ENCODE assay signal across 1 cellular context in the genomic region with DNA sequence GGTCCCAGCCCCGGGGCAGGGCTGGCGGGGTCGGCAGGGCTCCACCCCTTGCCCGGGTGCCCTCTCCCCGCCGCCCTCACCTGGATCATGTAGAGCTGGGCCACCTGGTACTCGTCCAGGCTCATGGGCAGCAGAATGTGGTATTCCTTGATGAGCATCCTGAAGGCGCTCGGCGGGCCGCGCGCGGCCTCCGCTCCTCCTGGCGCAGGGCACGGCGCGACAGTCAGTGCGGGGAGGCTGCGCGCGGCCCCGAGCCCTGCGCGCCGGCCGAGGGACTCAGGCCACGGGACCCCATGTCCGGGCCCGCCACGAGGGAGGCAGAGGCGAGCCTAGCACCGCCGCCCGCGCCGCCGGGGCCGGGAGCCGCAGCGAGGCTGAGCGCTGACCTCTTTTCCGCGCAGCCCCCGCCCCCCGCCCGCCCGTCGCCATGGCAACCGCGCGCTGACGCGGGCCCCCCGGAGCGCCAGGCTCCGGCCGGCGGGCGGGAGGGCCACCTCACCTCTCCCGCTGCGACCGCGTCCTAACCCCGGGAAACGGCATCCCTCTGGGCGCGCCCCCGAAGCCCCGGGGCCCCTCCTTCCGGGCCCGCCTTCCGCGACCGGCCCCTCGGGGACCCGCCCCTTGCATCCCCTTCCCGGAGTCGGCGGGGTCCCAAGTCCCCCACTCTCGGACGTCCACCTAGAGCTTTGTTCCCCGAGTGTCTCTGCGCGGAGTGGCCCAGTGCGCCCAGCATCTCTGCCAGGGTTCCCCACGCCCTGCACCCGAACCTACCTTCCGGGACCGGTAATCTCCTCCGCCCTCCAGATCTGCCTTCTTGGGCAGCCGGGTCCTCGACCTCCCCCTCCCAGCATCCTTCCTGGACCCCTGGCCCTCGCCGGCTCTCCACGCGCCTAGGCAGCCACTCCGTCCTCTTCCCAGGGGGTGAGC.
TF ChIP-seq lines count a peak whose summit lies in the region.

No MANE protein-coding gene starts in this region.

TF ChIP-seq in HEK293, 187 proteins besides CTCF, POLR2A, EP300 and RAD21 (continued from another document and continues in another):
- TF ChIP-seq ZNF132 (tag by site-specific recombination; IDR thresholded peaks at IDR 0.05; ENCODE audit: borderline replicate concordance) (no peak), ZIC2 (tag by site-specific recombination; IDR thresholded peaks at IDR 0.05) (peak; percentile 85; the same call in 1 of the 2 replicates), GLI4 (tag by site-specific recombination; IDR thresholded peaks at IDR 0.05) (no peak), ZNF248 (tag by site-specific recombination; IDR thresholded peaks at IDR 0.05) (no peak), ZNF785 (tag by site-specific recombination; IDR thresholded peaks at IDR 0.05) (no peak), ZBTB48 (tag by site-specific recombination; IDR thresholded peaks at IDR 0.05) (peak; percentile 72; the same call in 1 of the 2 replicates), MZF1 (tag by site-specific recombination; IDR thresholded peaks at IDR 0.05; ENCODE audit: borderline replicate concordance) (no peak), SALL2 (tag by site-specific recombination; IDR thresholded peaks at IDR 0.05; ENCODE audit: borderline replicate concordance) (no peak), ZNF140 (tag by site-specific recombination; IDR thresholded peaks at IDR 0.05) (no peak), ZSCAN16 (tag by site-specific recombination; IDR thresholded peaks at IDR 0.05) (no peak), ZNF184 (tag by site-specific recombination; IDR thresholded peaks at IDR 0.05) (no peak), GLI2 (tag by site-specific recombination; IDR thresholded peaks at IDR 0.05; ENCODE audit: borderline replicate concordance, low read depth) (no peak), MEIS1 (CRISPR knock-in tag; IDR thresholded peaks at IDR 0.05; ENCODE audit: borderline replicate concordance) (no peak), ZNF600 (tag by site-specific recombination; IDR thresholded peaks at IDR 0.05) (no peak; the same call in 1 of the 2 replicates), ZNF335 (tag by site-specific recombination; conservative IDR thresholded peaks at IDR 0.05) (no peak), ZNF585B (tag by site-specific recombination; IDR thresholded peaks at IDR 0.05) (0 out of 2 replicates have a peak, but pooled peaks have one; percentile 8), ZNF510 (tag by site-specific recombination; IDR thresholded peaks at IDR 0.05; ENCODE audit: insufficient replicate concordance) (no peak), SP2 (tag by site-specific recombination; IDR thresholded peaks at IDR 0.05) (peak; percentile 73), ZNF626 (tag by site-specific recombination; IDR thresholded peaks at IDR 0.05) (no peak), ZNF629 (tag by site-specific recombination; IDR thresholded peaks at IDR 0.05) (peak; percentile 37; the same call in 1 of the 2 replicates), PRDM1 (tag by site-specific recombination; IDR thresholded peaks at IDR 0.05) (no peak), ZNF521 (tag by site-specific recombination; IDR thresholded peaks at IDR 0.05) (no peak), ZFP3 (tag by site-specific recombination; IDR thresholded peaks at IDR 0.05; ENCODE audit: low read depth) (no peak), SCRT1 (tag by site-specific recombination; IDR thresholded peaks at IDR 0.05; ENCODE audit: borderline replicate concordance) (no peak), ZBTB8A (tag by site-specific recombination; IDR thresholded peaks at IDR 0.05) (peak; percentile 89), ZNF394 (tag by site-specific recombination; IDR thresholded peaks at IDR 0.05; ENCODE audit: borderline replicate concordance) (no peak), ZNF239 (tag by site-specific recombination; IDR thresholded peaks at IDR 0.05) (no peak), ZNF221 (tag by site-specific recombination; IDR thresholded peaks at IDR 0.05; ENCODE audit: borderline replicate concordance) (no peak), WT1 (tag by site-specific recombination; IDR thresholded peaks at IDR 0.05) (no peak), ZEB2 (tag by site-specific recombination; IDR thresholded peaks at IDR 0.05) (peak; percentile 61; the same call in 1 of the 2 replicates), ZNF211 (tag by site-specific recombination; IDR thresholded peaks at IDR 0.05; ENCODE audit: low read depth) (no peak), ZNF776 (tag by site-specific recombination; IDR thresholded peaks at IDR 0.05; ENCODE audit: borderline replicate concordance) (no peak), ZNF433 (tag by site-specific recombination; IDR thresholded peaks at IDR 0.05; ENCODE audit: low read depth) (no peak), SP7 (tag by site-specific recombination; IDR thresholded peaks at IDR 0.05) (peak; percentile 52; the same call in 1 of the 2 replicates), ZNF426 (tag by site-specific recombination; IDR thresholded peaks at IDR 0.05) (no peak), ZNF707 (tag by site-specific recombination; IDR thresholded peaks at IDR 0.05) (no peak), ZNF292 (tag by site-specific recombination; IDR thresholded peaks at IDR 0.05; ENCODE audit: borderline replicate concordance, low read depth) (no peak), EGR2 (tag by site-specific recombination; IDR thresholded peaks at IDR 0.05; ENCODE audit: low read depth) (no peak), HOXC10 (CRISPR knock-in tag; IDR thresholded peaks at IDR 0.05) (no peak), ZNF155 (tag by site-specific recombination; IDR thresholded peaks at IDR 0.05) (no peak)
- TF ChIP-seq, protein P1, sequence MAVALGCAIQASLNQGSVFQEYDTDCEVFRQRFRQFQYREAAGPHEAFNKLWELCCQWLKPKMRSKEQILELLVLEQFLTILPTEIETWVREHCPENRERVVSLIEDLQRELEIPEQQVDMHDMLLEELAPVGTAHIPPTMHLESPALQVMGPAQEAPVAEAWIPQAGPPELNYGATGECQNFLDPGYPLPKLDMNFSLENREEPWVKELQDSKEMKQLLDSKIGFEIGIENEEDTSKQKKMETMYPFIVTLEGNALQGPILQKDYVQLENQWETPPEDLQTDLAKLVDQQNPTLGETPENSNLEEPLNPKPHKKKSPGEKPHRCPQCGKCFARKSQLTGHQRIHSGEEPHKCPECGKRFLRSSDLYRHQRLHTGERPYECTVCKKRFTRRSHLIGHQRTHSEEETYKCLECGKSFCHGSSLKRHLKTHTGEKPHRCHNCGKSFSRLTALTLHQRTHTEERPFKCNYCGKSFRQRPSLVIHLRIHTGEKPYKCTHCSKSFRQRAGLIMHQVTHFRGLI (tag by site-specific recombination; IDR thresholded peaks at IDR 0.05), result no peak
- TF ChIP-seq, protein P2, sequence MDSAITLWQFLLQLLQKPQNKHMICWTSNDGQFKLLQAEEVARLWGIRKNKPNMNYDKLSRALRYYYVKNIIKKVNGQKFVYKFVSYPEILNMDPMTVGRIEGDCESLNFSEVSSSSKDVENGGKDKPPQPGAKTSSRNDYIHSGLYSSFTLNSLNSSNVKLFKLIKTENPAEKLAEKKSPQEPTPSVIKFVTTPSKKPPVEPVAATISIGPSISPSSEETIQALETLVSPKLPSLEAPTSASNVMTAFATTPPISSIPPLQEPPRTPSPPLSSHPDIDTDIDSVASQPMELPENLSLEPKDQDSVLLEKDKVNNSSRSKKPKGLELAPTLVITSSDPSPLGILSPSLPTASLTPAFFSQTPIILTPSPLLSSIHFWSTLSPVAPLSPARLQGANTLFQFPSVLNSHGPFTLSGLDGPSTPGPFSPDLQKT (IDR thresholded peaks at IDR 0.05; ENCODE audit: borderline replicate concordance, low read depth, low read length), result no peak
- TF ChIP-seq, protein P3, sequence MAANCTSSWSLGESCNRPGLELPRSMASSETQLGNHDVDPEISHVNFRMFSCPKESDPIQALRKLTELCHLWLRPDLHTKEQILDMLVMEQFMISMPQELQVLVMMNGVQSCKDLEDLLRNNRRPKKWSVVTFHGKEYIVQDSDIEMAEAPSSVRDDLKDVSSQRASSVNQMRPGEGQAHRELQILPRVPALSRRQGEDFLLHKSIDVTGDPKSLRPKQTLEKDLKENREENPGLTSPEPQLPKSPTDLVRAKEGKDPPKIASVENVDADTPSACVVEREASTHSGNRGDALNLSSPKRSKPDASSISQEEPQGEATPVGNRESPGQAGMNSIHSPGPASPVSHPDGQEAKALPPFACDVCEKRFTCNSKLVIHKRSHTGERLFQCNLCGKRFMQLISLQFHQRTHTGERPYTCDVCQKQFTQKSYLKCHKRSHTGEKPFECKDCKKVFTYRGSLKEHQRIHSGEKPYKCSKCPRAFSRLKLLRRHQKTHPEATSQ (tag by site-specific recombination; IDR thresholded peaks at IDR 0.05), result no peak
- TF ChIP-seq, protein P4, sequence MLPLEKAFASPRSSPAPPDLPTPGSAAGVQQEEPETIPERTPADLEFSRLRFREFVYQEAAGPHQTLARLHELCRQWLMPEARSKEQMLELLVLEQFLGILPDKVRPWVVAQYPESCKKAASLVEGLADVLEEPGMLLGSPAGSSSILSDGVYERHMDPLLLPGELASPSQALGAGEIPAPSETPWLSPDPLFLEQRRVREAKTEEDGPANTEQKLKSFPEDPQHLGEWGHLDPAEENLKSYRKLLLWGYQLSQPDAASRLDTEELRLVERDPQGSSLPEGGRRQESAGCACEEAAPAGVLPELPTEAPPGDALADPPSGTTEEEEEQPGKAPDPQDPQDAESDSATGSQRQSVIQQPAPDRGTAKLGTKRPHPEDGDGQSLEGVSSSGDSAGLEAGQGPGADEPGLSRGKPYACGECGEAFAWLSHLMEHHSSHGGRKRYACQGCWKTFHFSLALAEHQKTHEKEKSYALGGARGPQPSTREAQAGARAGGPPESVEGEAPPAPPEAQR (tag by site-specific recombination; IDR thresholded peaks at IDR 0.05), result no peak
- TF ChIP-seq, protein P5, sequence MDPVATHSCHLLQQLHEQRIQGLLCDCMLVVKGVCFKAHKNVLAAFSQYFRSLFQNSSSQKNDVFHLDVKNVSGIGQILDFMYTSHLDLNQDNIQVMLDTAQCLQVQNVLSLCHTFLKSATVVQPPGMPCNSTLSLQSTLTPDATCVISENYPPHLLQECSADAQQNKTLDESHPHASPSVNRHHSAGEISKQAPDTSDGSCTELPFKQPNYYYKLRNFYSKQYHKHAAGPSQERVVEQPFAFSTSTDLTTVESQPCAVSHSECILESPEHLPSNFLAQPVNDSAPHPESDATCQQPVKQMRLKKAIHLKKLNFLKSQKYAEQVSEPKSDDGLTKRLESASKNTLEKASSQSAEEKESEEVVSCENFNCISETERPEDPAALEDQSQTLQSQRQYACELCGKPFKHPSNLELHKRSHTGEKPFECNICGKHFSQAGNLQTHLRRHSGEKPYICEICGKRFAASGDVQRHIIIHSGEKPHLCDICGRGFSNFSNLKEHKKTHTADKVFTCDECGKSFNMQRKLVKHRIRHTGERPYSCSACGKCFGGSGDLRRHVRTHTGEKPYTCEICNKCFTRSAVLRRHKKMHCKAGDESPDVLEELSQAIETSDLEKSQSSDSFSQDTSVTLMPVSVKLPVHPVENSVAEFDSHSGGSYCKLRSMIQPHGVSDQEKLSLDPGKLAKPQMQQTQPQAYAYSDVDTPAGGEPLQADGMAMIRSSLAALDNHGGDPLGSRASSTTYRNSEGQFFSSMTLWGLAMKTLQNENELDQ (tag by site-specific recombination; IDR thresholded peaks at IDR 0.05; ENCODE audit: low read depth), result no peak
- TF ChIP-seq, protein P6, sequence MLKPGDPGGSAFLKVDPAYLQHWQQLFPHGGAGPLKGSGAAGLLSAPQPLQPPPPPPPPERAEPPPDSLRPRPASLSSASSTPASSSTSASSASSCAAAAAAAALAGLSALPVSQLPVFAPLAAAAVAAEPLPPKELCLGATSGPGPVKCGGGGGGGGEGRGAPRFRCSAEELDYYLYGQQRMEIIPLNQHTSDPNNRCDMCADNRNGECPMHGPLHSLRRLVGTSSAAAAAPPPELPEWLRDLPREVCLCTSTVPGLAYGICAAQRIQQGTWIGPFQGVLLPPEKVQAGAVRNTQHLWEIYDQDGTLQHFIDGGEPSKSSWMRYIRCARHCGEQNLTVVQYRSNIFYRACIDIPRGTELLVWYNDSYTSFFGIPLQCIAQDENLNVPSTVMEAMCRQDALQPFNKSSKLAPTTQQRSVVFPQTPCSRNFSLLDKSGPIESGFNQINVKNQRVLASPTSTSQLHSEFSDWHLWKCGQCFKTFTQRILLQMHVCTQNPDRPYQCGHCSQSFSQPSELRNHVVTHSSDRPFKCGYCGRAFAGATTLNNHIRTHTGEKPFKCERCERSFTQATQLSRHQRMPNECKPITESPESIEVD (tag by site-specific recombination; IDR thresholded peaks at IDR 0.05), result no peak
- TF ChIP-seq, protein P7, sequence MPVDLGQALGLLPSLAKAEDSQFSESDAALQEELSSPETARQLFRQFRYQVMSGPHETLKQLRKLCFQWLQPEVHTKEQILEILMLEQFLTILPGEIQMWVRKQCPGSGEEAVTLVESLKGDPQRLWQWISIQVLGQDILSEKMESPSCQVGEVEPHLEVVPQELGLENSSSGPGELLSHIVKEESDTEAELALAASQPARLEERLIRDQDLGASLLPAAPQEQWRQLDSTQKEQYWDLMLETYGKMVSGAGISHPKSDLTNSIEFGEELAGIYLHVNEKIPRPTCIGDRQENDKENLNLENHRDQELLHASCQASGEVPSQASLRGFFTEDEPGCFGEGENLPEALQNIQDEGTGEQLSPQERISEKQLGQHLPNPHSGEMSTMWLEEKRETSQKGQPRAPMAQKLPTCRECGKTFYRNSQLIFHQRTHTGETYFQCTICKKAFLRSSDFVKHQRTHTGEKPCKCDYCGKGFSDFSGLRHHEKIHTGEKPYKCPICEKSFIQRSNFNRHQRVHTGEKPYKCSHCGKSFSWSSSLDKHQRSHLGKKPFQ (tag by site-specific recombination; IDR thresholded peaks at IDR 0.05), result no peak
- TF ChIP-seq, protein P8, sequence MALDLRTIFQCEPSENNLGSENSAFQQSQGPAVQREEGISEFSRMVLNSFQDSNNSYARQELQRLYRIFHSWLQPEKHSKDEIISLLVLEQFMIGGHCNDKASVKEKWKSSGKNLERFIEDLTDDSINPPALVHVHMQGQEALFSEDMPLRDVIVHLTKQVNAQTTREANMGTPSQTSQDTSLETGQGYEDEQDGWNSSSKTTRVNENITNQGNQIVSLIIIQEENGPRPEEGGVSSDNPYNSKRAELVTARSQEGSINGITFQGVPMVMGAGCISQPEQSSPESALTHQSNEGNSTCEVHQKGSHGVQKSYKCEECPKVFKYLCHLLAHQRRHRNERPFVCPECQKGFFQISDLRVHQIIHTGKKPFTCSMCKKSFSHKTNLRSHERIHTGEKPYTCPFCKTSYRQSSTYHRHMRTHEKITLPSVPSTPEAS (tag by site-specific recombination; IDR thresholded peaks at IDR 0.05), result no peak
- TF ChIP-seq, protein P9, sequence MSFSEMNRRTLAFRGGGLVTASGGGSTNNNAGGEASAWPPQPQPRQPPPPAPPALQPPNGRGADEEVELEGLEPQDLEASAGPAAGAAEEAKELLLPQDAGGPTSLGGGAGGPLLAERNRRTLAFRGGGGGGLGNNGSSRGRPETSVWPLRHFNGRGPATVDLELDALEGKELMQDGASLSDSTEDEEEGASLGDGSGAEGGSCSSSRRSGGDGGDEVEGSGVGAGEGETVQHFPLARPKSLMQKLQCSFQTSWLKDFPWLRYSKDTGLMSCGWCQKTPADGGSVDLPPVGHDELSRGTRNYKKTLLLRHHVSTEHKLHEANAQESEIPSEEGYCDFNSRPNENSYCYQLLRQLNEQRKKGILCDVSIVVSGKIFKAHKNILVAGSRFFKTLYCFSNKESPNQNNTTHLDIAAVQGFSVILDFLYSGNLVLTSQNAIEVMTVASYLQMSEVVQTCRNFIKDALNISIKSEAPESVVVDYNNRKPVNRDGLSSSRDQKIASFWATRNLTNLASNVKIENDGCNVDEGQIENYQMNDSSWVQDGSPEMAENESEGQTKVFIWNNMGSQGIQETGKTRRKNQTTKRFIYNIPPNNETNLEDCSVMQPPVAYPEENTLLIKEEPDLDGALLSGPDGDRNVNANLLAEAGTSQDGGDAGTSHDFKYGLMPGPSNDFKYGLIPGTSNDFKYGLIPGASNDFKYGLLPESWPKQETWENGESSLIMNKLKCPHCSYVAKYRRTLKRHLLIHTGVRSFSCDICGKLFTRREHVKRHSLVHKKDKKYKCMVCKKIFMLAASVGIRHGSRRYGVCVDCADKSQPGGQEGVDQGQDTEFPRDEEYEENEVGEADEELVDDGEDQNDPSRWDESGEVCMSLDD (tag by site-specific recombination; IDR thresholded peaks at IDR 0.05), result no peak; the same call in 1 of the 2 replicates
